22 cellular contexts compared by ENCODE assay signal in the genomic region with DNA sequence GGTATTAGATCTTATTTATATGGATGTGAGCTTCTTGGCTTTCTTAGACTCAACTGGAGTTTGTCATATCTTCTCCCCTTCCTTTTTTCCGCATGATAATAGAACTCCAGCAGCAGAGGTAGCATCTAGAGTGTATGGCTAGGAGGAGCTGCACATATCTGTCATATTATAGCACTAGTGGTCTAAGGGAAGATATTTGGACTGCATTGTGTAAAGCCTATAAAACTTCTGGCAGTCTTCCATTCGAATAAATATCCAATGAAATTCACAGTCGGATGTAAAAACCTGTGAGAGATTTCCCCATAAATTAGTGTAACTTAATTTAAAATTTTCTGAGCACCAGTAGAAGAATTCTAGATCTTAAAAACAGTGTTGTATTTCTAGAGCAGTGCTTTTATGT.
DNase-seq lines count a peak whose midpoint lies in the region; ATAC-seq and TF ChIP-seq lines count a peak whose summit lies in the region.
"Had no signal": no experiment of that assay in that cellular context is flagged by ENCODE, and none has a peak within 500 bp of the region (broad histone marks: within the 10 kb centered on the region; RNA-seq: fewer than 3 reads in every experiment).

No MANE protein-coding gene starts in this region.

- H3F3A ChIP-seq in PC-3 (ENCODE audit: low read length, unreplicated experiment), result no peaks in the 10 kb centered on the region

- no peaks in the 10 kb centered on the region for H3K9me2 ChIP-seq in PC-3 (replicated peaks; ENCODE audit: low read length)

- H3K27ac ChIP-seq in HEK293 (ENCODE audit: extremely low read depth, low read depth, low read length) (no peak overlapping the region), PC-3 (ENCODE audit: low read length) (no peak overlapping the region)
- H3K27ac ChIP-seq: 22Rv1, A549, BLaER1 had no signal

- BruUV-seq in PC-3 (replicated peaks; lab: Mats Ljungman, UMichigan), result no TSS peak

- DNase-seq in AG09309 (ENCODE audit: low read depth) (peak; percentile 8), PC-3 (peak; percentile 57), mucosa of descending colon (no peak), NCI-H446 (lab: John Stamatoyannopoulos, UW) (no peak)
- DNase-seq in stimulated activated CD8-positive, alpha-beta memory T cell treated with anti-CD3 and anti-CD28 coated beads, Interleukin-4, amount 100 ng/mL, for 48 hours, result no peak
- DNase-seq: BE2C; C1 segment of cervical spinal cord; CD4-positive, alpha-beta memory T cell; CD4-positive, CD25-positive, alpha-beta regulatory T cell; CD8-positive, alpha-beta memory T cell; COR-L47; DMS 273 treated with DMSO at 0.1 percent for 48 hours; DMS153; DMS79; DND-41; GF-D8 had no signal

- H4K20me1 ChIP-seq in PC-3 (ENCODE audit: low read length), result no peaks in the 10 kb centered on the region
- H4K20me1 ChIP-seq: BLaER1 had no signal

- H3K4me2 ChIP-seq in PC-3 (ENCODE audit: low read length), result no peak overlapping the region
- H3K4me2 ChIP-seq: A549, BLaER1 had no signal

- no peaks in the 10 kb centered on the region for H3K36me3 ChIP-seq in HEK293 (ENCODE audit: control insufficient read depth in 2 of 2, insufficient read depth in 1 of 2, low read length in 2 of 2)
- no peaks in the 10 kb centered on the region for H3K36me3 ChIP-seq in PC-3 (ENCODE audit: low read depth, low read length)
- no peaks in the 10 kb centered on the region for H3K36me3 ChIP-seq in mucosa of descending colon (ENCODE audit: low read depth)
- H3K36me3 ChIP-seq: BE2C, BLaER1 had no signal

- intact Hi-C loops in PC-3 (cut with micrococcal nuclease), result no loop called here
- intact Hi-C loops in mucosa of descending colon (cut with DNase I, micrococcal nuclease), result no loop called here

- no peaks in the 10 kb centered on the region for H3K79me2 ChIP-seq in PC-3 (ENCODE audit: low read length)

- CTCF ChIA-PET in HEK293 (lab: Yijun Ruan, JAX) (no interaction called here), PC-3 (lab: Charles Lee) (no interaction called here)

- no peaks in the 10 kb centered on the region for H3K27me3 ChIP-seq in PC-3 (ENCODE audit: low read length)
- H3K27me3 ChIP-seq: BE2C, BLaER1 had no signal

- H3K9ac ChIP-seq in PC-3 (ENCODE audit: low read length), result no peak overlapping the region
- H3K9ac ChIP-seq: BLaER1 had no signal

- H3K4me1 ChIP-seq in HEK293 (ENCODE audit: control insufficient read depth, insufficient read depth, low read length) (peaks cover 3% of the 10 kb centered on the region), PC-3 (ENCODE audit: insufficient read depth, low read length) (peaks cover 21% of the 10 kb centered on the region), mucosa of descending colon (ENCODE audit: low read depth) (peaks cover 8% of the 10 kb centered on the region)
- H3K4me1 ChIP-seq: A549, BE2C, BLaER1 had no signal

- POLR2A ChIA-PET in HEK293 (lab: Yijun Ruan, JAX), result no interaction called here
- POLR2A ChIA-PET in PC-3 (lab: Charles Lee; ENCODE audit: unreplicated experiment), result no interaction called here

- H2AFZ ChIP-seq in PC-3 (ENCODE audit: low read length), result no peak overlapping the region

- no peak overlapping the region for H3K4me3 ChIP-seq in AG09309 (ENCODE audit: control insufficient read depth, low read depth, low read length)
- H3K4me3 ChIP-seq in HEK293 (ENCODE audit: low read depth, low read length), result no peak overlapping the region
- H3K4me3 ChIP-seq in PC-3 (ENCODE audit: low read length), result no peak overlapping the region
- no peak overlapping the region for H3K4me3 ChIP-seq in mucosa of descending colon
- H3K4me3 ChIP-seq: A549, BLaER1 had no signal

- no peaks in the 10 kb centered on the region for H3K9me3 ChIP-seq in HEK293 (ENCODE audit: control insufficient read depth, insufficient read depth, low read depth, low read length)
- H3K9me3 ChIP-seq in PC-3 (ENCODE audit: low read length), result no peaks in the 10 kb centered on the region
- no peaks in the 10 kb centered on the region for H3K9me3 ChIP-seq in mucosa of descending colon
- H3K9me3 ChIP-seq: A549, BE2C, BLaER1 had no signal

- ATAC-seq in PC-3 (peak; percentile 66), mucosa of descending colon (peak; percentile 41), GM21526 (IDR thresholded peaks at IDR 0.05; ENCODE audit: low FRiP score, unreplicated experiment) (no peak), GM18502 (IDR thresholded peaks at IDR 0.05; ENCODE audit: poor library complexity, unreplicated experiment) (no peak)
- ATAC-seq: A549 had no signal

- no peak for TF ChIP-seq CTCF in AG09309 (IDR thresholded peaks at IDR 0.05; ENCODE audit: control insufficient read depth, insufficient read depth, low read depth, low read length, missing control alignments)
- TF ChIP-seq CTCF in HEK293 (tag by site-specific recombination; IDR thresholded peaks at IDR 0.05), result no peak
- TF ChIP-seq CTCF in PC-3 (conservative IDR thresholded peaks at IDR 0.05; ENCODE audit: low read depth, low read length), result no peak
- TF ChIP-seq CTCF in mucosa of descending colon (IDR thresholded peaks at IDR 0.05), result no peak

TF ChIP-seq in HEK293, 187 proteins besides CTCF, POLR2A, EP300 and RAD21:
- peak; percentile 61 for TF ChIP-seq PRDM6 (tag by site-specific recombination; IDR thresholded peaks at IDR 0.05)
- TF ChIP-seq MZF1 (tag by site-specific recombination; IDR thresholded peaks at IDR 0.05; ENCODE audit: borderline replicate concordance), result peak; percentile 39; the same call in 1 of the 2 replicates
- TF ChIP-seq ZNF202 (tag by site-specific recombination; IDR thresholded peaks at IDR 0.05; ENCODE audit: borderline replicate concordance), result no peak

Comparison
In these comparisons a context has a peak if more than half of its experiments do, and no peak if none do; other contexts are left out.
1. DNase-seq: peak in AG09309 (single experiment) and PC-3 (single experiment); none in mucosa of descending colon (0 of 3), NCI-H446 (0 of 2) and stimulated activated CD8-positive, alpha-beta memory T cell treated with anti-CD3 and anti-CD28 coated beads, Interleukin-4, amount 100 ng/mL, for 48 hours (single experiment).
2. ATAC-seq: peak in PC-3 (single experiment) and mucosa of descending colon (single experiment); none in GM21526 (single experiment) and GM18502 (single experiment).